8 cellular contexts compared by ENCODE assay signal in the genomic region with DNA sequence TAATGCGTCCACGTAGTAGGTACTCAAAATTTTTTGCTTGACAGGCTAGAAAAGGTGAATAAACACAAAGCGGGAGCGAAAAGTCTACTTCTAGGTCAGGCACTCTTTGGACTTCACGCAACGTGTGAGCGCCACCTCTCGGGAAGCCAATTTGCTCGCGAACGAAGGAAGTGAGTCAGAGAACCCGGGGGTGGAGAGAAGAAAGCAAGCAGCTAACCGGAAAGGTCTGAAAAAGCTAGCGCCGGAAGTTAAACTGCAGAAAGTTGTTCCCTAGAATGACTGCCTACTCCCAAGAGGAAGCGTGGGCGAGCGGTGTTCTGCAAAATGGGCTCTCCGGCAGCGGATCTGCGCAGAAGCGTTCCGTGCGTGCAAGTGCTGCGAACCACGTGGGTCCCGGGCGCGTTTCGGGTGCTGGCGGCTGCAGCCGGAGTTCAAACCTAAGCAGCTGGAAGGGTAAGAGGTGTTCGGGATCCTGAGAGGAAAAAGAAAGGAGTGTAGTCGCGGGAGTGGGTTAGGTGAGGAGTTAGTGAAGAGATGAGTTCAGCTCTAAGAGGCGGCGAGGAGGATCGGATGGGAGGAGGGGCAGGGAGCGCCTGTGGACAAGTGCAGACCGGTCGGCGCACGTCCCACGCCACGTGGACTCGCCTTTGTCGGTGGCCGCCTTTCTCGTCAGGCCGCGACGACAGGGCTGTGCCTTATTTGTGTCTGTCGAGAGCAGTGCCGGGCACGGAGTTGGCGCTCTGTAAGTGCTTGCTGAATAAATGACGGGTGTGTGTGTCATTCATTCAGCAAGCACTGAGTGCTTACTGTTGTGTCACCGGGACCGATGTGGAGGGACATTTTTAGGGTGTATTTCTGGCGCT. TPM values are rescaled to one million over a fixed set of nuclear protein-coding genes. Genes with fewer than 3 reads are reported as not detected.
DNase-seq lines count a peak whose midpoint lies in the region; ATAC-seq and TF ChIP-seq lines count a peak whose summit lies in the region.

A gene (plus strand): TSS at position 350 of the 863 bp plus-strand sequence. CDS start 2,096 bp downstream, outside the sequence.

- peaks cover 16% of the 10 kb centered on the region for H3K4me1 ChIP-seq in CD8-positive, alpha-beta memory T cell (ENCODE audit: insufficient read depth, low read length)
- peaks cover 20% of the 10 kb centered on the region for H3K4me1 ChIP-seq in lower lobe of right lung

- CTCF ChIA-PET in CD8-positive, alpha-beta memory T cell (lab: Charles Lee), result interaction anchor here (0.7 to 3.2 kb wide), 30 partner anchors 9 to 1404 kb away, joined by 3 to 44 read pairs (median 6); a partner anchor contains a TSS
- CTCF ChIA-PET in activated CD4-positive, alpha-beta memory T cell treated with anti-CD3 and anti-CD28 coated beads, Interleukin-2, amount 10 ng/mL, durations not matched to agents 7 days and 5 days (lab: Charles Lee), result interaction anchor here (0.5 to 3.9 kb wide), 41 partner anchors 9 to 374 kb away, joined by 3 to 103 read pairs (median 4); a partner anchor contains a TSS

- intact Hi-C loops in lower lobe of right lung (cut with DNase I), result loop anchor here (5.0 kb wide), 1 partner anchor 151 kb away; no protein-coding TSS in a partner anchor

- peak within 1 kb of the TSS; percentile 60 for H3K27ac ChIP-seq in CD8-positive, alpha-beta memory T cell (ENCODE audit: low read depth, low read length)
- H3K27ac ChIP-seq in lower lobe of right lung, result peak within 1 kb of the TSS; percentile 81

- no peaks in the 10 kb centered on the region for H3K27me3 ChIP-seq in CD8-positive, alpha-beta memory T cell (ENCODE audit: insufficient read depth, low read length, poor library complexity, severe bottlenecking)
- H3K27me3 ChIP-seq in lower lobe of right lung (ENCODE audit: low read depth), result no peaks in the 10 kb centered on the region

- H3K36me3 ChIP-seq in CD8-positive, alpha-beta memory T cell (ENCODE audit: insufficient read depth, low read length), result peaks cover 4% of the 10 kb centered on the region
- peaks cover 7% of the 10 kb centered on the region for H3K36me3 ChIP-seq in lower lobe of right lung

- peaks cover 0 to 8% (median 0%) of the 10 kb centered on the region in 3 donors for H3K4me1 Mint-ChIP-seq in CD8-positive, alpha-beta memory T cell
- H3K4me1 Mint-ChIP-seq in activated CD4-positive, alpha-beta memory T cell treated with anti-CD3 and anti-CD28 coated beads, Interleukin-2, amount 10 ng/mL, durations not matched to agents 7 days and 5 days, result peaks cover 10% of the 10 kb centered on the region

- peak; percentile 87 for TF ChIP-seq CTCF in lower lobe of right lung (IDR thresholded peaks at IDR 0.05)

- no peaks in the 10 kb centered on the region for H3K27me3 Mint-ChIP-seq in CD8-positive, alpha-beta memory T cell
- no peaks in the 10 kb centered on the region for H3K27me3 Mint-ChIP-seq in activated CD4-positive, alpha-beta memory T cell treated with anti-CD3 and anti-CD28 coated beads, Interleukin-2, amount 10 ng/mL, durations not matched to agents 7 days and 5 days

- H3K9me3 Mint-ChIP-seq in CD8-positive, alpha-beta memory T cell, result no peaks in the 10 kb centered on the region
- H3K9me3 Mint-ChIP-seq in activated CD4-positive, alpha-beta memory T cell treated with anti-CD3 and anti-CD28 coated beads, Interleukin-2, amount 10 ng/mL, durations not matched to agents 7 days and 5 days, result no peaks in the 10 kb centered on the region

- H3K4me3 ChIP-seq in CD8-positive, alpha-beta memory T cell (ENCODE audit: low read length), result peak within 1 kb of the TSS; percentile 68
- H3K4me3 ChIP-seq in lower lobe of right lung, result peak within 1 kb of the TSS; percentile 67

- peaks cover 0 to 14% (median 0%) of the 10 kb centered on the region in 3 donors for H3K36me3 Mint-ChIP-seq in CD8-positive, alpha-beta memory T cell
- H3K36me3 Mint-ChIP-seq in activated CD4-positive, alpha-beta memory T cell treated with anti-CD3 and anti-CD28 coated beads, Interleukin-2, amount 10 ng/mL, durations not matched to agents 7 days and 5 days (ENCODE audit: low read depth), result peaks cover 15% of the 10 kb centered on the region

- H3K4me3 Mint-ChIP-seq in CD8-positive, alpha-beta memory T cell, result no peak within 1 kb of the TSS
- H3K4me3 Mint-ChIP-seq in activated CD4-positive, alpha-beta memory T cell treated with anti-CD3 and anti-CD28 coated beads, Interleukin-2, amount 10 ng/mL, durations not matched to agents 7 days and 5 days, result no peak within 1 kb of the TSS

- H3K9me3 ChIP-seq in CD8-positive, alpha-beta memory T cell (ENCODE audit: low read length), result no peaks in the 10 kb centered on the region
- H3K9me3 ChIP-seq in lower lobe of right lung, result no peaks in the 10 kb centered on the region

- POLR2A ChIA-PET in CD8-positive, alpha-beta memory T cell (lab: Charles Lee), result interaction anchor here (0.9 to 1.6 kb wide), 6 partner anchors 9 to 287 kb away, joined by 3 to 23 read pairs (median 8); a partner anchor contains a TSS
- POLR2A ChIA-PET in activated CD4-positive, alpha-beta memory T cell treated with anti-CD3 and anti-CD28 coated beads, Interleukin-2, amount 10 ng/mL, durations not matched to agents 7 days and 5 days (lab: Charles Lee), result interaction anchor here (0.5 to 6.0 kb wide), 27 partner anchors 9 to 445 kb away, joined by 3 to 69 read pairs (median 4); a partner anchor contains a TSS

- no peak within 1 kb of the TSS for H3K27ac Mint-ChIP-seq in CD8-positive, alpha-beta memory T cell
- no peak within 1 kb of the TSS for H3K27ac Mint-ChIP-seq in activated CD4-positive, alpha-beta memory T cell treated with anti-CD3 and anti-CD28 coated beads, Interleukin-2, amount 10 ng/mL, durations not matched to agents 7 days and 5 days

- DNase-seq in CD8-positive, alpha-beta memory T cell, result peak; percentile 92 to 97 (median 97)
- DNase-seq in HK-2 (ENCODE audit: unreplicated experiment) (peak; percentile 98), NCI-H82 treated with DMSO at 0.1 percent for 48 hours (lab: John Stamatoyannopoulos, UW; ENCODE audit: unreplicated experiment) (peak; percentile 99), lower lobe of right lung (peak; percentile 96)
- DNase-seq in activated CD4-positive, alpha-beta memory T cell treated with anti-CD3 and anti-CD28 coated beads, Interleukin-2, amount 10 ng/mL, durations not matched to agents 7 days and 5 days, result peak; percentile 98
- peak; percentile 91 for DNase-seq in effector CD4-positive, alpha-beta T cell
- peak; percentile 90 to 96 (median 96) for DNase-seq in stimulated activated CD4-positive, alpha-beta T cell treated with anti-CD3 and anti-CD28 coated beads, TNF-alpha, amount 100 ng/mL, for 24 hours (ENCODE audit: low read depth in 3 of 3)

- ATAC-seq in GM19452 (IDR thresholded peaks at IDR 0.05; ENCODE audit: unreplicated experiment), result peak; percentile 92
- peak; percentile 99 for ATAC-seq in lower lobe of right lung

RNA-seq across cellular contexts. Expression of the gene that starts here (rescaled TPM):
- 100 to 1,000 TPM; 401 to 404 TPM for total RNA-seq in CD8-positive, alpha-beta memory T cell
- polyA plus RNA-seq in CD8-positive, alpha-beta memory T cell, result 61.2 TPM
- total RNA-seq in activated CD4-positive, alpha-beta memory T cell treated with anti-CD3 and anti-CD28 coated beads, Interleukin-2, amount 10 ng/mL, durations not matched to agents 7 days and 5 days, result 10 to 100 TPM; 87.9 to 90.8 TPM
- 24.0 TPM for total RNA-seq in lower lobe of right lung

Comparison
In these comparisons a context has a peak if more than half of its experiments do, and no peak if none do; other contexts are left out.
1. Peak in every context shown above with its lines: DNase-seq, ATAC-seq, H3K4me3 ChIP-seq and H3K27ac ChIP-seq.
2. RNA of the gene that starts here (total RNA-seq): 401 to 404 TPM in CD8-positive, alpha-beta memory T cell; 87.9 to 90.8 TPM in activated CD4-positive, alpha-beta memory T cell treated with anti-CD3 and anti-CD28 coated beads, Interleukin-2, amount 10 ng/mL, durations not matched to agents 7 days and 5 days and 24.0 TPM in lower lobe of right lung (single experiment); every median in the first group is over 4 times any median in the second.